Comparison of ENCODE assay signal across 1 cellular context in genomic region chr10:95287281-95287680, GRCh38.
TF ChIP-seq lines count a peak whose summit lies in the region.

No MANE protein-coding gene starts in this region.

TF ChIP-seq in WTC11, 78 proteins besides CTCF, POLR2A, EP300 and RAD21 (continued from another document):
- no peak for TF ChIP-seq SMAD3 (CRISPR knock-in tag; IDR thresholded peaks at IDR 0.05; ENCODE audit: borderline replicate concordance)
